Comparison of ENCODE assay signal across 1 cellular context in genomic region chr7:105017263-105018051, GRCh38.
TF ChIP-seq lines count a peak whose summit lies in the region.

No MANE protein-coding gene starts in this region.

TF ChIP-seq in GM23338, 12 proteins besides CTCF, POLR2A, EP300 and RAD21 (continued from another document):
- no peak for TF ChIP-seq ZNF462 (CRISPR knock-in tag; IDR thresholded peaks at IDR 0.05)
